Comparison of ENCODE assay signal across 25 cellular contexts in the genomic region with DNA sequence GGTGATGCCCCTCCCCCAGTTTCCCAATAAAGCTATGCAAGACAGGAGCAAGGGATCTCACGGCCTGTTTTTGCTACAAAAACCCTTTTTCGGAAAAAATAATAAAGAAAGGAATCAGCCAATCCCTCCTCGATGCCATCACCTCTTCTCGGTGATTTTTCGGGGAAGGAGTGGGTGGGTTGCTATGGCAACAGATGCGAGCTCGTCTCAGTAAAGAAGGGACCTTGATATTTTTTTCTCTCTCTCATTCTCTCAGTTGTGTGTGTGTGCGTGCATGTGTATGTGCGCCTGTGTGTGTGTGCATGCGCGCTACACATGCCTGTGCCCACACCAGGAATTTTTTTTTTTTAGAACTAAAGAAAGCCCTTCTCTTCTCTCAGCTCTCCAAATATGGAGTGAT. TPM values are rescaled to one million over a fixed set of nuclear protein-coding genes. Genes with fewer than 3 reads are reported as not detected.
DNase-seq lines count a peak whose midpoint lies in the region; ATAC-seq and TF ChIP-seq lines count a peak whose summit lies in the region.
"Had no signal": no experiment of that assay in that cellular context is flagged by ENCODE, and none has a peak within 500 bp of the region (broad histone marks: within the 10 kb centered on the region; RNA-seq: fewer than 3 reads in every experiment).

No MANE protein-coding gene starts in this region.

- H3K36me3 ChIP-seq in GM23338 (ENCODE audit: insufficient read depth) (no peaks in the 10 kb centered on the region), neural progenitor cell (no peaks in the 10 kb centered on the region)
- H3K36me3 ChIP-seq: tibial nerve had no signal

- ATAC-seq in GM23338 (no peak), GM21723 (IDR thresholded peaks at IDR 0.05; ENCODE audit: unreplicated experiment) (no peak)
- no peak for ATAC-seq in activated naive CD8-positive, alpha-beta T cell treated with anti-CD3 and anti-CD28 coated beads, Interleukin-2, amount 50 U/mL, for 24 hours
- ATAC-seq: foreskin keratinocyte; stimulated activated effector memory CD8-positive, alpha-beta T cell treated with anti-CD3 and anti-CD28 coated beads, Interleukin-12 subunit alpha, Interleukin-12 subunit beta, amount 100 ng/mL, for 72 hours had no signal

- peaks cover 30% of the 10 kb centered on the region for H3K4me1 Mint-ChIP-seq in activated CD4-positive, alpha-beta T cell treated with anti-CD3 and anti-CD28 coated beads, Interleukin-2, amount 10 ng/mL, durations not matched to agents 24 days and 14 days
- peaks cover 66% of the 10 kb centered on the region for H3K4me1 Mint-ChIP-seq in GM23338
- H3K4me1 Mint-ChIP-seq in activated naive CD8-positive, alpha-beta T cell treated with anti-CD3 and anti-CD28 coated beads, Interleukin-2, amount 50 U/mL, for 24 hours: peaks cover 39% of the 10 kb centered on the region
- peaks cover 36% of the 10 kb centered on the region for H3K4me1 Mint-ChIP-seq in neural progenitor cell

- H3K27ac ChIP-seq in GM23338 (ENCODE audit: low read depth) (peak overlapping the region; percentile 59; the same call in 1 of the 2 replicates), neural progenitor cell (no peak overlapping the region)
- H3K27ac ChIP-seq: foreskin keratinocyte, hepatocyte, tibial nerve had no signal

- peaks cover 31% of the 10 kb centered on the region for H3F3A ChIP-seq in GM23338 (replicated peaks; ENCODE audit: low read depth)
- peaks cover 9% of the 10 kb centered on the region for H3F3A ChIP-seq in neural progenitor cell (ENCODE audit: low read depth)

- peaks cover 6% of the 10 kb centered on the region for H3K9me3 Mint-ChIP-seq in activated CD4-positive, alpha-beta T cell treated with anti-CD3 and anti-CD28 coated beads, Interleukin-2, amount 10 ng/mL, durations not matched to agents 24 days and 14 days
- H3K9me3 Mint-ChIP-seq in GM23338 (no peaks in the 10 kb centered on the region; the same call in 1 of the 3 replicates), neural progenitor cell (no peaks in the 10 kb centered on the region)
- peaks cover 5% of the 10 kb centered on the region for H3K9me3 Mint-ChIP-seq in activated naive CD8-positive, alpha-beta T cell treated with anti-CD3 and anti-CD28 coated beads, Interleukin-2, amount 50 U/mL, for 24 hours

- H3K27ac Mint-ChIP-seq in activated CD4-positive, alpha-beta T cell treated with anti-CD3 and anti-CD28 coated beads, Interleukin-2, amount 10 ng/mL, durations not matched to agents 24 days and 14 days: peak overlapping the region; percentile 20
- H3K27ac Mint-ChIP-seq in GM23338: no peak overlapping the region
- H3K27ac Mint-ChIP-seq in activated naive CD8-positive, alpha-beta T cell treated with anti-CD3 and anti-CD28 coated beads, Interleukin-2, amount 50 U/mL, for 24 hours: no peak overlapping the region
- no peak overlapping the region for H3K27ac Mint-ChIP-seq in neural progenitor cell
- H3K27ac Mint-ChIP-seq: activated T-cell treated with anti-CD3 and anti-CD28 coated beads, Interleukin-2, amount 50 U/mL, for 24 hours; CD14-positive monocyte; stimulated activated effector memory CD8-positive, alpha-beta T cell treated with anti-CD3 and anti-CD28 coated beads, Interleukin-12 subunit alpha, Interleukin-12 subunit beta, amount 100 ng/mL, for 72 hours had no signal

- DNase-seq in activated CD4-positive, alpha-beta T cell treated with anti-CD3 and anti-CD28 coated beads, Interleukin-2, amount 10 ng/mL, durations not matched to agents 24 days and 14 days: no peak
- no peak for DNase-seq in activated CD4-positive, alpha-beta T cell treated with anti-CD3 and anti-CD28 coated beads, Interleukin-2, amount 50 U/mL, for 4 hours
- DNase-seq in GM23338 (ENCODE audit: low spot score) (peak; percentile 61), neural progenitor cell (ENCODE audit: low spot score) (peak; percentile 30), NCI-H69 (lab: John Stamatoyannopoulos, UW) (no peak), dermis blood vessel endothelial cell (no peak)
- peak; percentile 46 for DNase-seq in activated naive CD8-positive, alpha-beta T cell treated with anti-CD3 and anti-CD28 coated beads, Interleukin-2, amount 50 U/mL, for 24 hours
- DNase-seq: ACHN; activated T-cell treated with anti-CD3 and anti-CD28 coated beads, Interleukin-2, amount 50 U/mL, for 24 hours; amniotic stem cell; central memory CD4-positive, alpha-beta T cell; DMS153; foreskin keratinocyte; NCI-H1436; NCI-H748 treated with DMSO at 0.1 percent for 48 hours; retina; Right ventricle myocardium superior had no signal

- H3K4me2 ChIP-seq in GM23338 (no peak overlapping the region), neural progenitor cell (no peak overlapping the region)
- H3K4me2 ChIP-seq: hepatocyte had no signal

- peaks cover 22% of the 10 kb centered on the region for H3K27me3 Mint-ChIP-seq in activated CD4-positive, alpha-beta T cell treated with anti-CD3 and anti-CD28 coated beads, Interleukin-2, amount 10 ng/mL, durations not matched to agents 24 days and 14 days
- H3K27me3 Mint-ChIP-seq in GM23338 (ENCODE audit: insufficient read depth, low read depth, poor library complexity) (peaks cover 41% of the 10 kb centered on the region), neural progenitor cell (ENCODE audit: insufficient read depth, low read depth) (peaks cover 38% of the 10 kb centered on the region)
- H3K27me3 Mint-ChIP-seq in activated naive CD8-positive, alpha-beta T cell treated with anti-CD3 and anti-CD28 coated beads, Interleukin-2, amount 50 U/mL, for 24 hours: peaks cover 75% of the 10 kb centered on the region

- no peak for TF ChIP-seq CTCF in GM23338 (conservative IDR thresholded peaks at IDR 0.05; ENCODE audit: low read depth in 2 of 2)
- no peak for TF ChIP-seq CTCF in neural progenitor cell (IDR thresholded peaks at IDR 0.05)

- H3K9me3 ChIP-seq in neural progenitor cell (ENCODE audit: low read depth): no peaks in the 10 kb centered on the region
- H3K9me3 ChIP-seq: tibial nerve had no signal

- H3K9ac ChIP-seq in neural progenitor cell: no peak overlapping the region

- H3K4me1 ChIP-seq in GM23338 (ENCODE audit: insufficient read depth) (peaks cover 60% of the 10 kb centered on the region), neural progenitor cell (peaks cover 26% of the 10 kb centered on the region)
- H3K4me1 ChIP-seq: foreskin keratinocyte had no signal

- intact Hi-C loops in activated CD4-positive, alpha-beta T cell treated with anti-CD3 and anti-CD28 coated beads, Interleukin-2, amount 10 ng/mL, durations not matched to agents 24 days and 14 days (cut with micrococcal nuclease): no loop called here

- H3K27me3 ChIP-seq in GM23338 (ENCODE audit: insufficient read depth) (peaks cover 28% of the 10 kb centered on the region), neural progenitor cell (peaks cover 36% of the 10 kb centered on the region)

- H3K36me3 Mint-ChIP-seq in activated CD4-positive, alpha-beta T cell treated with anti-CD3 and anti-CD28 coated beads, Interleukin-2, amount 10 ng/mL, durations not matched to agents 24 days and 14 days (ENCODE audit: low read depth): no peaks in the 10 kb centered on the region
- H3K36me3 Mint-ChIP-seq in GM23338 (ENCODE audit: low read depth): peaks cover 2% of the 10 kb centered on the region; the same call in 1 of the 3 replicates
- H3K36me3 Mint-ChIP-seq in activated naive CD8-positive, alpha-beta T cell treated with anti-CD3 and anti-CD28 coated beads, Interleukin-2, amount 50 U/mL, for 24 hours (ENCODE audit: low read depth): no peaks in the 10 kb centered on the region
- peaks cover 2% of the 10 kb centered on the region for H3K36me3 Mint-ChIP-seq in neural progenitor cell
- H3K36me3 Mint-ChIP-seq: IgD-negative memory B cell had no signal

- H4K20me1 ChIP-seq in GM23338 (replicated peaks; ENCODE audit: insufficient read depth): peaks cover 6% of the 10 kb centered on the region; the same call in 1 of the 2 replicates
- H4K20me1 ChIP-seq in neural progenitor cell (ENCODE audit: low read depth): peaks cover 55% of the 10 kb centered on the region

- no peaks in the 10 kb centered on the region for H3K9me2 ChIP-seq in GM23338 (ENCODE audit: insufficient read depth)

- peak overlapping the region; percentile 34 for H3K4me3 Mint-ChIP-seq in activated CD4-positive, alpha-beta T cell treated with anti-CD3 and anti-CD28 coated beads, Interleukin-2, amount 10 ng/mL, durations not matched to agents 24 days and 14 days
- no peak overlapping the region for H3K4me3 Mint-ChIP-seq in GM23338
- peak overlapping the region; percentile 16 for H3K4me3 Mint-ChIP-seq in activated naive CD8-positive, alpha-beta T cell treated with anti-CD3 and anti-CD28 coated beads, Interleukin-2, amount 50 U/mL, for 24 hours
- no peak overlapping the region for H3K4me3 Mint-ChIP-seq in neural progenitor cell
- H3K4me3 Mint-ChIP-seq: activated T-cell treated with anti-CD3 and anti-CD28 coated beads, Interleukin-2, amount 50 U/mL, for 24 hours; IgD-negative memory B cell had no signal

- H2AFZ ChIP-seq in GM23338 (no peak overlapping the region), neural progenitor cell (replicated peaks) (no peak overlapping the region)
- H2AFZ ChIP-seq: hepatocyte had no signal

- no peak overlapping the region for H3K4me3 ChIP-seq in GM23338
- no peak overlapping the region for H3K4me3 ChIP-seq in neural progenitor cell
- H3K4me3 ChIP-seq: hepatocyte, tibial nerve had no signal

- H3K79me2 ChIP-seq in GM23338 (replicated peaks; ENCODE audit: insufficient read depth) (no peaks in the 10 kb centered on the region), neural progenitor cell (ENCODE audit: low read depth) (no peaks in the 10 kb centered on the region)
- H3K79me2 ChIP-seq: hepatocyte had no signal

RNA-seq across cellular contexts. Expression of a gene that starts 3.8 kb away (rescaled TPM):
- total RNA-seq in activated CD4-positive, alpha-beta T cell treated with anti-CD3 and anti-CD28 coated beads, Interleukin-2, amount 10 ng/mL, durations not matched to agents 24 days and 14 days: 0.09 TPM in 1 of 2 replicates, not detected in the other
- 0.35 and 0.97 TPM in 2 replicates for total RNA-seq in GM23338 (2014; rRNA removed; shearing (Covaris generic))
- 0.66 and 0.71 TPM in 2 replicates for polyA plus RNA-seq in GM23338 (2016; fragmentation: Nextera tagmentation; extraction: Ambion mirVana)
- total RNA-seq in neural progenitor cell (ENCODE audit: low replicate concordance) (0.65 TPM in 1 of 2 replicates, not detected in the other), dermis blood vessel endothelial cell (not detected in 2 replicates)
- total RNA-seq: epithelial cell of proximal tubule, foreskin keratinocyte, hepatocyte, MCF 10A, Right ventricle myocardium superior had no signal
- polyA plus RNA-seq: CD14-positive monocyte, foreskin keratinocyte, IgD-negative memory B cell had no signal

RNA-seq across cellular contexts. Expression of a gene that starts 21.6 kb away (rescaled TPM):
- total RNA-seq in activated CD4-positive, alpha-beta T cell treated with anti-CD3 and anti-CD28 coated beads, Interleukin-2, amount 10 ng/mL, durations not matched to agents 24 days and 14 days: 102 TPM in 2 replicates
- total RNA-seq in GM23338 (2014; rRNA removed; shearing (Covaris generic)): 139 and 234 TPM in 2 replicates
- 236 and 237 TPM in 2 replicates for polyA plus RNA-seq in GM23338 (2016; fragmentation: Nextera tagmentation; extraction: Ambion mirVana)
- total RNA-seq in neural progenitor cell (ENCODE audit: low replicate concordance): 82.0 and 131 TPM in 2 replicates
- total RNA-seq in dermis blood vessel endothelial cell: 40.7 and 61.1 TPM in 2 replicates

RNA-seq across cellular contexts. Expression of a gene that starts 45.4 kb away (rescaled TPM):
- total RNA-seq in activated CD4-positive, alpha-beta T cell treated with anti-CD3 and anti-CD28 coated beads, Interleukin-2, amount 10 ng/mL, durations not matched to agents 24 days and 14 days: 17.4 and 18.9 TPM in 2 replicates
- 26.3 and 31.1 TPM in 2 replicates for total RNA-seq in GM23338 (2014; rRNA removed; shearing (Covaris generic))
- polyA plus RNA-seq in GM23338 (2016; fragmentation: Nextera tagmentation; extraction: Ambion mirVana): 26.0 TPM in 2 replicates
- total RNA-seq in neural progenitor cell (ENCODE audit: low replicate concordance) (6.9 and 15.3 TPM in 2 replicates), dermis blood vessel endothelial cell (1.2 and 2.3 TPM in 2 replicates)

RNA-seq across cellular contexts. Expression of a gene that starts 49.7 kb away (rescaled TPM):
- 16.1 and 18.3 TPM in 2 replicates for total RNA-seq in activated CD4-positive, alpha-beta T cell treated with anti-CD3 and anti-CD28 coated beads, Interleukin-2, amount 10 ng/mL, durations not matched to agents 24 days and 14 days
- total RNA-seq in GM23338 (2014; rRNA removed; shearing (Covaris generic)): 8.5 and 9.1 TPM in 2 replicates
- 2.2 and 2.8 TPM in 2 replicates for polyA plus RNA-seq in GM23338 (2016; fragmentation: Nextera tagmentation; extraction: Ambion mirVana)
- total RNA-seq in neural progenitor cell (ENCODE audit: low replicate concordance) (2.7 and 9.1 TPM in 2 replicates), dermis blood vessel endothelial cell (3.7 and 4.9 TPM in 2 replicates)

Comparison
In these comparisons a context has a peak if more than half of its experiments do, and no peak if none do; other contexts are left out.
1. DNase-seq: peak in GM23338 (single experiment), activated naive CD8-positive, alpha-beta T cell treated with anti-CD3 and anti-CD28 coated beads, Interleukin-2, amount 50 U/mL, for 24 hours (single experiment) and neural progenitor cell (single experiment); none in activated CD4-positive, alpha-beta T cell treated with anti-CD3 and anti-CD28 coated beads, Interleukin-2, amount 10 ng/mL, durations not matched to agents 24 days and 14 days (single experiment), activated CD4-positive, alpha-beta T cell treated with anti-CD3 and anti-CD28 coated beads, Interleukin-2, amount 50 U/mL, for 4 hours (0 of 2), NCI-H69 (single experiment) and dermis blood vessel endothelial cell (single experiment).
2. H3K4me3 Mint-ChIP-seq: peak in activated CD4-positive, alpha-beta T cell treated with anti-CD3 and anti-CD28 coated beads, Interleukin-2, amount 10 ng/mL, durations not matched to agents 24 days and 14 days (single experiment) and activated naive CD8-positive, alpha-beta T cell treated with anti-CD3 and anti-CD28 coated beads, Interleukin-2, amount 50 U/mL, for 24 hours (single experiment); none in GM23338 (single experiment) and neural progenitor cell (single experiment).